Comparison of ENCODE assay signal across 32 cellular contexts in the genomic region with DNA sequence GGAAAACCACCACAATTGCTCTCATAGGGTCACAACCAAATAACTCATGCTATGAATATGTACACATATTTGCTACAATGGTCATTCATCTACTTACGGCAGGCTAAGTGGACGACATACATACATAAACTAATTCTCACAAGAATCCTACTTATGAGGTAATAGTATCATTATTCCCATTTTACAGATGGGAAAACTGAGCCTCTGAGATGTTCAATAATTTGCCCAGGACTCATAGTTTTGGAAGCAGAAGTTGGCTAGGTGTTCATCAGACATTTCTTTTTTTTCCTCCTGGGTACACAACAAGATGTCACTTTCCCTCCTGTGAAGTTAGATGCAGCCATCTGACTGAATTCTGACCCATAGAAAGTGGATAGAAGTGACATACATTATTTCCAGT.
"Had no signal": no experiment of that assay in that cellular context is flagged by ENCODE, and none has a peak within 500 bp of the region (broad histone marks: within the 10 kb centered on the region; RNA-seq: fewer than 3 reads in every experiment).

No MANE protein-coding gene starts in this region.

- H3K4me3 ChIP-seq: adrenal gland, ascending aorta, esophagus squamous epithelium, gastroesophageal sphincter had no signal

- H3K27me3 ChIP-seq: adrenal gland, ascending aorta, brain microvascular endothelial cell, esophagus squamous epithelium, gastroesophageal sphincter had no signal

- H3K27ac ChIP-seq: adrenal gland, ascending aorta, brain microvascular endothelial cell, epithelial cell of prostate, esophagus squamous epithelium, gastroesophageal sphincter had no signal

- H3K9me3 Mint-ChIP-seq: activated CD4-positive, alpha-beta memory T cell treated with anti-CD3 and anti-CD28 coated beads for 36 hours; activated CD4-positive, alpha-beta T cell treated with anti-CD3 and anti-CD28 coated beads, Interleukin-2, amount 10 ng/mL, durations not matched to agents 24 days and 14 days; activated naive CD4-positive, alpha-beta T cell treated with anti-CD3 and anti-CD28 coated beads for 36 hours; activated naive CD4-positive, alpha-beta T cell treated with anti-CD3 and anti-CD28 coated beads, Interleukin-2, amount 50 U/mL, for 24 hours; activated naive CD8-positive, alpha-beta T cell treated with anti-CD3 and anti-CD28 coated beads for 36 hours; activated naive CD8-positive, alpha-beta T cell treated with anti-CD3 and anti-CD28 coated beads, Interleukin-2, amount 50 U/mL, for 24 hours; activated T-helper 1 cell treated with anti-CD3 and anti-CD28 coated beads, Interleukin-12 subunit alpha, Interleukin-12 subunit beta, Interleukin-2, Interleukin-4 antibody, amounts not matched to agents 30 ng/mL and 10 ng/mL and 1 ng/mL, durations not matched to agents 14 hours and 24 hours and 36 hours; activated T-helper 2 cell treated with anti-CD3 and anti-CD28 coated beads, Interferon-gamma antibody, Interleukin-2, Interleukin-4, amounts not matched to agents 10 μg/mL and 5 μg/mL and 100 μg/mL, durations not matched to agents 14 hours and 24 hours and 36 hours; central memory CD8-positive, alpha-beta T cell; effector memory CD8-positive, alpha-beta T cell had no signal

- H3K9me3 ChIP-seq: adrenal gland, ascending aorta, esophagus squamous epithelium, gastroesophageal sphincter had no signal

- H3K36me3 ChIP-seq: adrenal gland, ascending aorta, brain microvascular endothelial cell, esophagus squamous epithelium, gastroesophageal sphincter had no signal

- ATAC-seq: activated CD4-positive, alpha-beta T cell treated with anti-CD3 and anti-CD28 coated beads for 36 hours; activated CD8-positive, alpha-beta memory T cell treated with anti-CD3 and anti-CD28 coated beads, Interleukin-2, amount 10 ng/mL, durations not matched to agents 7 days and 5 days; activated CD8-positive, alpha-beta T cell treated with anti-CD3 and anti-CD28 coated beads, Interleukin-2, amount 10 ng/mL, durations not matched to agents 7 days and 5 days; activated naive CD8-positive, alpha-beta T cell treated with anti-CD3 and anti-CD28 coated beads, Interleukin-2, amount 50 U/mL, for 24 hours; effector memory CD8-positive, alpha-beta T cell; gastroesophageal sphincter had no signal

- H3K4me1 Mint-ChIP-seq: activated CD4-positive, alpha-beta T cell treated with anti-CD3 and anti-CD28 coated beads for 36 hours; activated CD4-positive, alpha-beta T cell treated with anti-CD3 and anti-CD28 coated beads, Interleukin-2, amount 10 ng/mL, durations not matched to agents 24 days and 14 days; activated naive CD4-positive, alpha-beta T cell treated with anti-CD3 and anti-CD28 coated beads, Interleukin-2, amount 50 U/mL, for 24 hours; activated naive CD8-positive, alpha-beta T cell treated with anti-CD3 and anti-CD28 coated beads for 36 hours; central memory CD8-positive, alpha-beta T cell had no signal

- H3K4me3 Mint-ChIP-seq: activated CD4-positive, alpha-beta memory T cell treated with anti-CD3 and anti-CD28 coated beads for 36 hours; activated CD4-positive, alpha-beta T cell treated with anti-CD3 and anti-CD28 coated beads for 36 hours; activated CD4-positive, alpha-beta T cell treated with anti-CD3 and anti-CD28 coated beads, Interleukin-2, amount 10 ng/mL, durations not matched to agents 24 days and 14 days; activated CD8-positive, alpha-beta memory T cell treated with anti-CD3 and anti-CD28 coated beads, Interleukin-2, amount 10 ng/mL, durations not matched to agents 7 days and 5 days; activated CD8-positive, alpha-beta T cell treated with anti-CD3 and anti-CD28 coated beads, Interleukin-2, amount 10 ng/mL, durations not matched to agents 7 days and 5 days; activated naive CD4-positive, alpha-beta T cell treated with anti-CD3 and anti-CD28 coated beads for 36 hours; activated naive CD4-positive, alpha-beta T cell treated with anti-CD3 and anti-CD28 coated beads, Interleukin-2, amount 50 U/mL, for 24 hours; activated naive CD8-positive, alpha-beta T cell treated with anti-CD3 and anti-CD28 coated beads for 36 hours; activated naive CD8-positive, alpha-beta T cell treated with anti-CD3 and anti-CD28 coated beads, Interleukin-2, amount 50 U/mL, for 24 hours; activated T-helper 1 cell treated with anti-CD3 and anti-CD28 coated beads, Interleukin-12 subunit alpha, Interleukin-12 subunit beta, Interleukin-2, Interleukin-4 antibody, amounts not matched to agents 30 ng/mL and 10 ng/mL and 1 ng/mL, durations not matched to agents 14 hours and 24 hours and 36 hours; central memory CD8-positive, alpha-beta T cell; effector memory CD8-positive, alpha-beta T cell had no signal

- DNase-seq: activated CD4-positive, alpha-beta memory T cell treated with anti-CD3 and anti-CD28 coated beads for 36 hours; activated CD4-positive, alpha-beta T cell treated with anti-CD3 and anti-CD28 coated beads for 36 hours; activated CD4-positive, alpha-beta T cell treated with anti-CD3 and anti-CD28 coated beads, Interleukin-2, amount 10 ng/mL, durations not matched to agents 24 days and 14 days; activated CD4-positive, CD25-positive, alpha-beta regulatory T cell; activated CD4-positive, CD25-positive, alpha-beta regulatory T cell treated with anti-CD3 and anti-CD28 coated beads, Interleukin-2, amount 50 U/mL, for 72 hours; activated CD8-positive, alpha-beta memory T cell treated with anti-CD3 and anti-CD28 coated beads, Interleukin-2, amount 10 ng/mL, durations not matched to agents 7 days and 5 days; activated CD8-positive, alpha-beta memory T cell treated with anti-CD3 and anti-CD28 coated beads, Interleukin-2, amount 50 U/mL, for 4 hours; activated CD8-positive, alpha-beta T cell treated with anti-CD3 and anti-CD28 coated beads, Interleukin-2, amount 10 ng/mL, durations not matched to agents 7 days and 5 days; activated effector memory CD4-positive, alpha-beta T cell treated with anti-CD3 and anti-CD28 coated beads, Interleukin-2, amount 50 U/mL, for 16 hours; activated naive CD4-positive, alpha-beta T cell treated with anti-CD3 and anti-CD28 coated beads for 36 hours; activated naive CD8-positive, alpha-beta T cell treated with anti-CD3 and anti-CD28 coated beads for 36 hours; activated naive CD8-positive, alpha-beta T cell treated with anti-CD3 and anti-CD28 coated beads, Interleukin-2, amount 50 U/mL, for 24 hours; activated T-cell treated with anti-CD3 and anti-CD28 coated beads, Interleukin-2, amount 50 U/mL, for 1 hour; activated T-cell treated with anti-CD3 and anti-CD28 coated beads, Interleukin-2, amount 50 U/mL, for 48 hours; adrenal gland; brain microvascular endothelial cell; cortex of kidney; dermis blood vessel endothelial cell; effector CD4-positive, alpha-beta T cell; effector memory CD8-positive, alpha-beta T cell; esophagus squamous epithelium; T-helper 2 cell had no signal

- H3K27me3 Mint-ChIP-seq: activated naive CD8-positive, alpha-beta T cell treated with anti-CD3 and anti-CD28 coated beads for 36 hours had no signal

- H3K36me3 Mint-ChIP-seq: activated CD4-positive, alpha-beta memory T cell treated with anti-CD3 and anti-CD28 coated beads for 36 hours; activated CD8-positive, alpha-beta memory T cell treated with anti-CD3 and anti-CD28 coated beads, Interleukin-2, amount 10 ng/mL, durations not matched to agents 7 days and 5 days; activated naive CD4-positive, alpha-beta T cell treated with anti-CD3 and anti-CD28 coated beads, Interleukin-2, amount 50 U/mL, for 24 hours; activated naive CD8-positive, alpha-beta T cell treated with anti-CD3 and anti-CD28 coated beads for 36 hours had no signal

- H3K27ac Mint-ChIP-seq: activated CD4-positive, alpha-beta memory T cell treated with anti-CD3 and anti-CD28 coated beads for 36 hours; activated CD4-positive, alpha-beta T cell treated with anti-CD3 and anti-CD28 coated beads for 36 hours; activated CD4-positive, alpha-beta T cell treated with anti-CD3 and anti-CD28 coated beads, Interleukin-2, amount 10 ng/mL, durations not matched to agents 24 days and 14 days; activated CD8-positive, alpha-beta memory T cell treated with anti-CD3 and anti-CD28 coated beads, Interleukin-2, amount 10 ng/mL, durations not matched to agents 7 days and 5 days; activated CD8-positive, alpha-beta T cell treated with anti-CD3 and anti-CD28 coated beads, Interleukin-2, amount 10 ng/mL, durations not matched to agents 7 days and 5 days; activated naive CD4-positive, alpha-beta T cell treated with anti-CD3 and anti-CD28 coated beads for 36 hours; activated naive CD4-positive, alpha-beta T cell treated with anti-CD3 and anti-CD28 coated beads, Interleukin-2, amount 50 U/mL, for 24 hours; activated naive CD8-positive, alpha-beta T cell treated with anti-CD3 and anti-CD28 coated beads for 36 hours; activated naive CD8-positive, alpha-beta T cell treated with anti-CD3 and anti-CD28 coated beads, Interleukin-2, amount 50 U/mL, for 24 hours; activated T-helper 1 cell treated with anti-CD3 and anti-CD28 coated beads, Interleukin-12 subunit alpha, Interleukin-12 subunit beta, Interleukin-2, Interleukin-4 antibody, amounts not matched to agents 30 ng/mL and 10 ng/mL and 1 ng/mL, durations not matched to agents 14 hours and 24 hours and 36 hours; activated T-helper 2 cell treated with anti-CD3 and anti-CD28 coated beads, Interferon-gamma antibody, Interleukin-2, Interleukin-4, amounts not matched to agents 10 μg/mL and 5 μg/mL and 100 μg/mL, durations not matched to agents 14 hours and 24 hours and 36 hours; effector memory CD8-positive, alpha-beta T cell had no signal

- FAIRE-seq: bronchial epithelial cell, endometrium, endothelial cell of umbilical vein had no signal
